In genomic region chr21:38766987-38767722, GRCh38 we compare ENCODE assay signal across 9 cellular contexts. TPM values are rescaled to one million over a fixed set of nuclear protein-coding genes. Genes with fewer than 3 reads are reported as not detected.
DNase-seq lines count a peak whose midpoint lies in the region; ATAC-seq and TF ChIP-seq lines count a peak whose summit lies in the region.
"Had no signal": no experiment of that assay in that cellular context is flagged by ENCODE, and none has a peak within 500 bp of the region (broad histone marks: within the 10 kb centered on the region; RNA-seq: fewer than 3 reads in every experiment).

No MANE protein-coding gene starts in this region.

- H3K4me1 ChIP-seq in thymus (ENCODE audit: control insufficient read depth, insufficient read depth, low read length) = no peaks in the 10 kb centered on the region

- peaks cover 9% of the 10 kb centered on the region for H3K36me3 Mint-ChIP-seq in activated T-cell treated with anti-CD3 and anti-CD28 coated beads, Interleukin-2, amount 50 U/mL, for 24 hours (ENCODE audit: low read depth)

- peaks cover 58% of the 10 kb centered on the region for H3K4me1 Mint-ChIP-seq in activated T-cell treated with anti-CD3 and anti-CD28 coated beads, Interleukin-2, amount 50 U/mL, for 24 hours (ENCODE audit: low read depth)

- peak overlapping the region; percentile 73 for H3K4me3 Mint-ChIP-seq in activated T-cell treated with anti-CD3 and anti-CD28 coated beads, Interleukin-2, amount 50 U/mL, for 24 hours
- H3K4me3 Mint-ChIP-seq: nephron had no signal

- peak overlapping the region; percentile 64 for H3K4me3 ChIP-seq in thymus (ENCODE audit: low read length)
- H3K4me3 ChIP-seq in lower leg skin (ENCODE audit: low read depth, poor library complexity, severe bottlenecking) = no peak overlapping the region

- H3K27ac ChIP-seq in thymus (ENCODE audit: low read depth) = peak overlapping the region; percentile 100

- WGBS in thymus = 3% methylated on average over 13 of the region's 13 CpGs
- 42 to 48% methylated on average over 13 of the region's 13 CpGs for WGBS in lower leg skin, 2 donors

- no peaks in the 10 kb centered on the region for H3K36me3 ChIP-seq in thymus (ENCODE audit: control insufficient read depth, insufficient read depth)

- TF ChIP-seq POLR2A in lower leg skin (IDR thresholded peaks at IDR 0.05) = no peak

- H3K9me3 Mint-ChIP-seq in activated T-cell treated with anti-CD3 and anti-CD28 coated beads, Interleukin-2, amount 50 U/mL, for 24 hours = peaks cover 10% of the 10 kb centered on the region

- no peaks in the 10 kb centered on the region for H3K27me3 ChIP-seq in thymus (ENCODE audit: control insufficient read depth, insufficient read depth)

- H3K27me3 Mint-ChIP-seq in activated T-cell treated with anti-CD3 and anti-CD28 coated beads, Interleukin-2, amount 50 U/mL, for 24 hours = peaks cover 3% of the 10 kb centered on the region

- ATAC-seq in GM18508 (IDR thresholded peaks at IDR 0.05; ENCODE audit: insufficient read depth, unreplicated experiment) (peak; percentile 95), HG02623 (IDR thresholded peaks at IDR 0.05; ENCODE audit: unreplicated experiment) (peak; percentile 92)

- in situ Hi-C loops in ACHN (cut with HindIII; ENCODE audit: low pct_ligation_motif_present, low pct_unique_long_range_greater_than_20kb, low sequenced_read_pairs) = no loop called here

- peak overlapping the region; percentile 96 for H3K27ac Mint-ChIP-seq in activated T-cell treated with anti-CD3 and anti-CD28 coated beads, Interleukin-2, amount 50 U/mL, for 24 hours
- H3K27ac Mint-ChIP-seq: nephron had no signal

- no peaks in the 10 kb centered on the region for H3K9me3 ChIP-seq in thymus (ENCODE audit: control insufficient read depth)

- DNase-seq in NCI-H2107 (lab: John Stamatoyannopoulos, UW) (peak; percentile 69), medulla oblongata (ENCODE audit: extremely low spot score) (peak; percentile 32), lower leg skin (ENCODE audit: low spot score in 2 of 2) (no peak), ACHN (no peak)
- DNase-seq in activated T-cell treated with anti-CD3 and anti-CD28 coated beads, Interleukin-2, amount 50 U/mL, for 24 hours = peak; percentile 78

- TF ChIP-seq CTCF in lower leg skin (IDR thresholded peaks at IDR 0.05) = no peak

- intact Hi-C loops in lower leg skin (cut with DNase I; ENCODE audit: low total_unique reads) = no loop called here

RNA-seq across cellular contexts. Expression of gene ETS2, which starts 38.6 kb away (rescaled TPM):
- 80.0 TPM for polyA plus RNA-seq in thymus
- total RNA-seq in lower leg skin = 100 to 1,000 TPM; 154 to 644 (median 289) TPM

Comparison
In these comparisons a context has a peak if more than half of its experiments do, and no peak if none do; other contexts are left out.
1. DNase-seq: peak in NCI-H2107 (single experiment), activated T-cell treated with anti-CD3 and anti-CD28 coated beads, Interleukin-2, amount 50 U/mL, for 24 hours (single experiment) and medulla oblongata (single experiment); none in lower leg skin (0 of 2) and ACHN (single experiment).